ENCODE assay signal across 2 cellular contexts in the genomic region with DNA sequence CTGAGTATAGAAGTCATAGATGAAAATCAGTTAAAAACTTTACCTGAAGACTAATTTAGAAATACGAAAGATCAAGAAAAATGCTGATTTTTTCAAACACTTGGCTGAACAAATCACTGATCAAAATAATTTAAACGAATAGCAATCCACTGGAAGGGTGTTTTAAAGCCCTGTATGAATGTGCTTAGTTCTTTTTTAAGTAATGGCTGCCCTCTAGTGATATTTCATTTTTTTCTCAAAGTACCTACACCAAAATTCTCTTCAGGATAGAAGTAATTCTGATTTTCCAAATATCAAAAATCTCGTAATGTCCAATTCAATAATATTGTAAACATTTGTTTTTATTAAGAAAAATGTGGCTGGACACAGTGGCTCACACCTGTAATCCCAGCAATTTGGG.
TF ChIP-seq lines count a peak whose summit lies in the region.

No MANE protein-coding gene starts in this region.

TF ChIP-seq in IMR-90, 13 proteins besides CTCF, POLR2A, EP300 and RAD21:
- 0 out of 2 replicates have a peak, but pooled peaks have one; percentile 26 for TF ChIP-seq SMC3 (IDR thresholded peaks at IDR 0.05; ENCODE audit: low read depth, low read length)
- TF ChIP-seq, protein P1, sequence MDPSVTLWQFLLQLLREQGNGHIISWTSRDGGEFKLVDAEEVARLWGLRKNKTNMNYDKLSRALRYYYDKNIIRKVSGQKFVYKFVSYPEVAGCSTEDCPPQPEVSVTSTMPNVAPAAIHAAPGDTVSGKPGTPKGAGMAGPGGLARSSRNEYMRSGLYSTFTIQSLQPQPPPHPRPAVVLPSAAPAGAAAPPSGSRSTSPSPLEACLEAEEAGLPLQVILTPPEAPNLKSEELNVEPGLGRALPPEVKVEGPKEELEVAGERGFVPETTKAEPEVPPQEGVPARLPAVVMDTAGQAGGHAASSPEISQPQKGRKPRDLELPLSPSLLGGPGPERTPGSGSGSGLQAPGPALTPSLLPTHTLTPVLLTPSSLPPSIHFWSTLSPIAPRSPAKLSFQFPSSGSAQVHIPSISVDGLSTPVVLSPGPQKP (IDR thresholded peaks at IDR 0.05; ENCODE audit: borderline replicate concordance, low read depth, low read length), result no peak

TF ChIP-seq in liver, 16 proteins besides CTCF, POLR2A, EP300 and RAD21:
- TF ChIP-seq, protein P2, sequence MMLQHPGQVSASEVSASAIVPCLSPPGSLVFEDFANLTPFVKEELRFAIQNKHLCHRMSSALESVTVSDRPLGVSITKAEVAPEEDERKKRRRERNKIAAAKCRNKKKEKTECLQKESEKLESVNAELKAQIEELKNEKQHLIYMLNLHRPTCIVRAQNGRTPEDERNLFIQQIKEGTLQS (IDR thresholded peaks at IDR 0.05), result no peak
- TF ChIP-seq HNF4G (IDR thresholded peaks at IDR 0.05), result no peak
- TF ChIP-seq SP1 (IDR thresholded peaks at IDR 0.05), result no peak
- TF ChIP-seq RXRA (IDR thresholded peaks at IDR 0.05), result no peak
- no peak for TF ChIP-seq JUND (IDR thresholded peaks at IDR 0.05)
- TF ChIP-seq GABPA (IDR thresholded peaks at IDR 0.05 in 1 of 2, conservative IDR thresholded peaks at IDR 0.05 in 1 of 2), result no peak
- no peak for TF ChIP-seq TAF1 (conservative IDR thresholded peaks at IDR 0.05)
- no peak for TF ChIP-seq FOXA1 (IDR thresholded peaks at IDR 0.05)
- TF ChIP-seq, protein P3, sequence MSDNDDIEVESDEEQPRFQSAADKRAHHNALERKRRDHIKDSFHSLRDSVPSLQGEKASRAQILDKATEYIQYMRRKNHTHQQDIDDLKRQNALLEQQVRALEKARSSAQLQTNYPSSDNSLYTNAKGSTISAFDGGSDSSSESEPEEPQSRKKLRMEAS (IDR thresholded peaks at IDR 0.05), result no peak
- TF ChIP-seq HNF4A (conservative IDR thresholded peaks at IDR 0.05), result no peak
- TF ChIP-seq EGR1 (IDR thresholded peaks at IDR 0.05; ENCODE audit: low read depth in 2 of 2), result no peak
- TF ChIP-seq, protein P4, sequence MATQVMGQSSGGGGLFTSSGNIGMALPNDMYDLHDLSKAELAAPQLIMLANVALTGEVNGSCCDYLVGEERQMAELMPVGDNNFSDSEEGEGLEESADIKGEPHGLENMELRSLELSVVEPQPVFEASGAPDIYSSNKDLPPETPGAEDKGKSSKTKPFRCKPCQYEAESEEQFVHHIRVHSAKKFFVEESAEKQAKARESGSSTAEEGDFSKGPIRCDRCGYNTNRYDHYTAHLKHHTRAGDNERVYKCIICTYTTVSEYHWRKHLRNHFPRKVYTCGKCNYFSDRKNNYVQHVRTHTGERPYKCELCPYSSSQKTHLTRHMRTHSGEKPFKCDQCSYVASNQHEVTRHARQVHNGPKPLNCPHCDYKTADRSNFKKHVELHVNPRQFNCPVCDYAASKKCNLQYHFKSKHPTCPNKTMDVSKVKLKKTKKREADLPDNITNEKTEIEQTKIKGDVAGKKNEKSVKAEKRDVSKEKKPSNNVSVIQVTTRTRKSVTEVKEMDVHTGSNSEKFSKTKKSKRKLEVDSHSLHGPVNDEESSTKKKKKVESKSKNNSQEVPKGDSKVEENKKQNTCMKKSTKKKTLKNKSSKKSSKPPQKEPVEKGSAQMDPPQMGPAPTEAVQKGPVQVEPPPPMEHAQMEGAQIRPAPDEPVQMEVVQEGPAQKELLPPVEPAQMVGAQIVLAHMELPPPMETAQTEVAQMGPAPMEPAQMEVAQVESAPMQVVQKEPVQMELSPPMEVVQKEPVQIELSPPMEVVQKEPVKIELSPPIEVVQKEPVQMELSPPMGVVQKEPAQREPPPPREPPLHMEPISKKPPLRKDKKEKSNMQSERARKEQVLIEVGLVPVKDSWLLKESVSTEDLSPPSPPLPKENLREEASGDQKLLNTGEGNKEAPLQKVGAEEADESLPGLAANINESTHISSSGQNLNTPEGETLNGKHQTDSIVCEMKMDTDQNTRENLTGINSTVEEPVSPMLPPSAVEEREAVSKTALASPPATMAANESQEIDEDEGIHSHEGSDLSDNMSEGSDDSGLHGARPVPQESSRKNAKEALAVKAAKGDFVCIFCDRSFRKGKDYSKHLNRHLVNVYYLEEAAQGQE (IDR thresholded peaks at IDR 0.05), result no peak
- TF ChIP-seq, protein P5, sequence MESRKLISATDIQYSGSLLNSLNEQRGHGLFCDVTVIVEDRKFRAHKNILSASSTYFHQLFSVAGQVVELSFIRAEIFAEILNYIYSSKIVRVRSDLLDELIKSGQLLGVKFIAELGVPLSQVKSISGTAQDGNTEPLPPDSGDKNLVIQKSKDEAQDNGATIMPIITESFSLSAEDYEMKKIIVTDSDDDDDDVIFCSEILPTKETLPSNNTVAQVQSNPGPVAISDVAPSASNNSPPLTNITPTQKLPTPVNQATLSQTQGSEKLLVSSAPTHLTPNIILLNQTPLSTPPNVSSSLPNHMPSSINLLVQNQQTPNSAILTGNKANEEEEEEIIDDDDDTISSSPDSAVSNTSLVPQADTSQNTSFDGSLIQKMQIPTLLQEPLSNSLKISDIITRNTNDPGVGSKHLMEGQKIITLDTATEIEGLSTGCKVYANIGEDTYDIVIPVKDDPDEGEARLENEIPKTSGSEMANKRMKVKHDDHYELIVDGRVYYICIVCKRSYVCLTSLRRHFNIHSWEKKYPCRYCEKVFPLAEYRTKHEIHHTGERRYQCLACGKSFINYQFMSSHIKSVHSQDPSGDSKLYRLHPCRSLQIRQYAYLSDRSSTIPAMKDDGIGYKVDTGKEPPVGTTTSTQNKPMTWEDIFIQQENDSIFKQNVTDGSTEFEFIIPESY (IDR thresholded peaks at IDR 0.05), result no peak
- TF ChIP-seq FOXA2 (IDR thresholded peaks at IDR 0.05), result no peak
